In genomic region chr13:104854698-104855097, GRCh38 we compare ENCODE assay signal across 3 cellular contexts.
"Had no signal": no experiment of that assay in that cellular context is flagged by ENCODE, and none has a peak within 500 bp of the region (broad histone marks: within the 10 kb centered on the region; RNA-seq: fewer than 3 reads in every experiment).

No MANE protein-coding gene starts in this region.

- DNase-seq: GDM1, GF-D8 had no signal

- ATAC-seq: GM12878 had no signal

- H3K4me3 ChIP-seq: GM12878 had no signal
